27 cellular contexts compared by ENCODE assay signal in genomic region chr14:70177092-70177491, GRCh38. TPM values are rescaled to one million over a fixed set of nuclear protein-coding genes. Genes with fewer than 3 reads are reported as not detected.
"Had no signal": no experiment of that assay in that cellular context is flagged by ENCODE, and none has a peak within 500 bp of the region (broad histone marks: within the 10 kb centered on the region; RNA-seq: fewer than 3 reads in every experiment).

No MANE protein-coding gene starts in this region.

- H3K4me3 Mint-ChIP-seq: endodermal cell; immature natural killer cell; memory B cell; naive B cell; nephron progenitor cell; stimulated activated naive B cell treated with anti-CD40 and anti-IgM and Interleukin-4, amounts not matched to agents 10 μg/mL and 1 μg/mL and 100 μg/mL, for 72 hours; stimulated activated naive CD8-positive, alpha-beta T cell treated with anti-CD3 and anti-CD28 coated beads, Interleukin-15, amount 100 ng/mL, for 72 hours had no signal

- H3K27ac ChIP-seq: colonic mucosa, foreskin keratinocyte, left ventricle myocardium inferior, lower lobe of right lung, neutrophil, right atrium auricular region, sigmoid colon, skin epidermis, thoracic aorta had no signal

- H3K36me3 ChIP-seq: colonic mucosa, left ventricle myocardium inferior, lower lobe of right lung, neutrophil, right atrium auricular region, sigmoid colon, thoracic aorta had no signal

- H3K4me1 Mint-ChIP-seq: endodermal cell; immature natural killer cell; memory B cell; naive B cell; nephron progenitor cell; stimulated activated naive CD8-positive, alpha-beta T cell treated with anti-CD3 and anti-CD28 coated beads, Interleukin-15, amount 100 ng/mL, for 72 hours had no signal

- H3K4me1 ChIP-seq: colonic mucosa, foreskin keratinocyte, left ventricle myocardium inferior, lower lobe of right lung, right atrium auricular region, sigmoid colon had no signal

- H3K36me3 Mint-ChIP-seq: immature natural killer cell; memory B cell; naive B cell; stimulated activated naive B cell treated with anti-CD40 and anti-IgM and Interleukin-4, amounts not matched to agents 10 μg/mL and 1 μg/mL and 100 μg/mL, for 72 hours had no signal

- ATAC-seq: foreskin keratinocyte; left cardiac atrium; lower lobe of right lung; stimulated activated naive CD8-positive, alpha-beta T cell treated with anti-CD3 and anti-CD28 coated beads, Interleukin-15, amount 100 ng/mL, for 72 hours had no signal

- H3K9me3 ChIP-seq: colonic mucosa, left ventricle myocardium inferior, lower lobe of right lung, neutrophil, right atrium auricular region, sigmoid colon, thoracic aorta had no signal

- H3K9me3 Mint-ChIP-seq: endodermal cell; memory B cell; naive B cell; nephron progenitor cell; stimulated activated naive B cell treated with anti-CD40 and anti-IgM and Interleukin-4, amounts not matched to agents 10 μg/mL and 1 μg/mL and 100 μg/mL, for 72 hours; stimulated activated naive CD8-positive, alpha-beta T cell treated with anti-CD3 and anti-CD28 coated beads, Interleukin-15, amount 100 ng/mL, for 72 hours had no signal

- H3K27me3 ChIP-seq: colonic mucosa, neutrophil, right atrium auricular region, sigmoid colon had no signal

- DNase-seq: colonic mucosa; dermis blood vessel endothelial cell; endodermal cell; erythroblast; foreskin keratinocyte; immature natural killer cell; kidney; left cardiac atrium; left ventricle myocardium inferior; lower lobe of right lung; midbrain; naive B cell; nephron progenitor cell; posterior cingulate gyrus; sigmoid colon; stimulated activated CD4-positive, alpha-beta T cell treated with anti-CD3 and anti-CD28 coated beads, Interleukin-2, amount 100 ng/mL, for 24 hours; stimulated activated CD4-positive, alpha-beta T cell treated with anti-CD3 and anti-CD28 coated beads, Interleukin-4, amount 100 ng/mL, for 4 hours; stimulated activated naive B cell treated with anti-CD40 and anti-IgM and Interleukin-4, amounts not matched to agents 10 μg/mL and 1 μg/mL and 100 μg/mL, for 72 hours; stimulated activated naive CD8-positive, alpha-beta T cell treated with anti-CD3 and anti-CD28 coated beads, Interleukin-15, amount 100 ng/mL, for 72 hours; trophoblast cell had no signal

- H3K27ac Mint-ChIP-seq: endodermal cell; immature natural killer cell; memory B cell; naive B cell; nephron progenitor cell; stimulated activated naive B cell treated with anti-CD40 and anti-IgM and Interleukin-4, amounts not matched to agents 10 μg/mL and 1 μg/mL and 100 μg/mL, for 72 hours; stimulated activated naive CD8-positive, alpha-beta T cell treated with anti-CD3 and anti-CD28 coated beads, Interleukin-15, amount 100 ng/mL, for 72 hours had no signal

- H3K4me3 ChIP-seq: colonic mucosa, left ventricle myocardium inferior, lower lobe of right lung, right atrium auricular region, sigmoid colon, skin epidermis, thoracic aorta had no signal

RNA-seq across cellular contexts. Expression of gene SLC8A3, which starts 11.7 kb away (rescaled TPM):
- total RNA-seq: endothelial cell of umbilical vein, osteocyte had no signal
